Comparison of ENCODE assay signal across 18 cellular contexts in the genomic region with DNA sequence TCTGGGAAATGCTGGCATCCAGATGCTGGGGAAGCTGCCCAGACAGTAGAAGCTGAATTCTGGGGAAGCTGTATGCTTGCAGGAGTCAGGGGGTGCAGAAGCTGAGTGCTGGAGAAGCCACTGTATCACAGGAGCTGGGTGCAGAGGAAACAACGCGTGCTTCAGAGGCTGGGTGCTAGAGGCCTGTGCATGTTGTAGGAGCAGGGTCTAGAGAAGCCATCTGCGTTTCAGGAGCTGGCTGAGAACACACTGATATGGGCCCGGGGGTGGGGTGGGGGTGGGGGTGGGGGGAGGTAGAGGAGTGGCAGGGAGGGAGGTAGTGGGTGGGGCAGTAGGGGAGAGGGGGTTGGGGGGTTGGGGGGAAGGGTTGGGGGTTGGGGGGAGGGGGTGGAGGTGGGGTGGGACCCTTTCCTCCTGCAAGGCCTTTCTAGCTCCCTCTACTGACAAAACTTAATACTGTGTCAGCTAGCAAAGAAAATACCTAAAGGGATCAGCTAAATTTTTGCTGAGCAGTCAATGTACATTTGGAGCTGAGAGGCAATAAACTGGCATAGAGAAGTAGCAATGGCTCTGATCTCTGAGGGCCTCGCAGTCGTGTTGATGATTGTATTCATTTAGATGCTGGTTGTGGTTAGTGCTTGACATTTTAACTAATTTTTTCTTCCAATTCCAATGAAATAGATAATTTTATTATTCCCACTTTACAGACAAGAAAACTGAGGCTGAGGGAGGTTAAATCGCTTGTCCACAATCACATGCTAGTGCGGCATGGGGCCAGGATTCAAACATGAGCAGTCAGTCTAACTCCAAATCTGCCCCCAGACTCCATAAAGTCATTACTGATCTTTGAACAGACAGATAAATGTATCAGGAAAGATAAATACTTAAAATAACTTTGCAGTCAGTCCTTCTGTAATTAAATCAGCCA.
A peak's percentile ranks its signal among the peaks of the same experiment; 100 is the strongest.
DNase-seq lines count a peak whose midpoint lies in the region; ATAC-seq, FAIRE-seq and TF ChIP-seq lines count a peak whose summit lies in the region.
"Had no signal": no experiment of that assay in that cellular context is flagged by ENCODE, and none has a peak within 500 bp of the region (broad histone marks: within the 10 kb centered on the region; RNA-seq: fewer than 3 reads in every experiment).

No MANE protein-coding gene starts in this region.

- SMC1A ChIA-PET in GM12878 (lab: Charles Lee; ENCODE audit: uncharacterized antibody, unreplicated experiment) = no interaction called here

- H4K20me1 ChIP-seq in Loucy (ENCODE audit: insufficient read depth, low read length, poor library complexity, severe bottlenecking) (no peaks in the 10 kb centered on the region), GM12878 (ENCODE audit: control insufficient read depth, insufficient read depth) (no peaks in the 10 kb centered on the region), neural progenitor cell (ENCODE audit: low read depth) (no peaks in the 10 kb centered on the region)

- TF ChIP-seq POLR2A in GM12878 (IDR thresholded peaks at IDR 0.05; ENCODE audit: low read depth, low read length) = no peak

- H3K4me1 ChIP-seq in Loucy (ENCODE audit: insufficient read depth, low read length, poor library complexity, severe bottlenecking) (no peaks in the 10 kb centered on the region), GM12878 (ENCODE audit: control insufficient read depth, insufficient read depth, low read length) (no peaks in the 10 kb centered on the region), neural progenitor cell (peaks cover 13% of the 10 kb centered on the region)

- WGBS in GM12878 (ENCODE audit: insufficient coverage, insufficient replicate concordance, low lambda C conversion rate, missing lambda C conversion rate) = 30% methylated on average over 6 of the region's 8 CpGs

- no peak for ATAC-seq in GM12878
- no peak for ATAC-seq in activated CD8-positive, alpha-beta T cell treated with anti-CD3 and anti-CD28 coated beads, Interleukin-2, amount 10 ng/mL, durations not matched to agents 7 days and 5 days
- no peak for ATAC-seq in HG02840 (IDR thresholded peaks at IDR 0.05; ENCODE audit: low FRiP score, unreplicated experiment)
- no peak for ATAC-seq in HG03432 (IDR thresholded peaks at IDR 0.05; ENCODE audit: unreplicated experiment)

- no peaks in the 10 kb centered on the region for H3K79me2 ChIP-seq in Loucy (ENCODE audit: insufficient read depth, low read length)
- H3K79me2 ChIP-seq in GM12878 (ENCODE audit: control insufficient read depth, insufficient read depth, low read length) = no peaks in the 10 kb centered on the region
- no peaks in the 10 kb centered on the region for H3K79me2 ChIP-seq in neural progenitor cell (ENCODE audit: low read depth)

- H3K36me3 ChIP-seq in Loucy (ENCODE audit: insufficient read depth, low read length) = no peaks in the 10 kb centered on the region
- H3K36me3 ChIP-seq in GM12878 (ENCODE audit: control insufficient read depth in 2 of 2, insufficient read depth in 2 of 2, low read length in 1 of 2) = no peaks in the 10 kb centered on the region
- H3K36me3 ChIP-seq in neural progenitor cell = no peaks in the 10 kb centered on the region

- DNase-seq in DMS53 (lab: John Stamatoyannopoulos, UW) (peak; percentile 22), DMS53 treated with DMSO at 0.1 percent for 48 hours (lab: John Stamatoyannopoulos, UW; ENCODE audit: unreplicated experiment) (no peak), GM12878 (ENCODE audit: low read depth, low spot score) (peak; percentile 13), neural progenitor cell (ENCODE audit: low spot score) (no peak)
- DNase-seq in activated CD8-positive, alpha-beta T cell treated with anti-CD3 and anti-CD28 coated beads, Interleukin-2, amount 10 ng/mL, durations not matched to agents 7 days and 5 days = no peak
- DNase-seq: 8988T; activated CD4-positive, alpha-beta T cell treated with anti-CD3 and anti-CD28 coated beads for 1 hour; activated gamma-delta T cell treated with Interleukin-2 at 50 U/mL for 16 hours; amygdala; NCI-H1694; NCI-H345; trophoblast cell had no signal

- H3K9me2 ChIP-seq in Loucy (replicated peaks; ENCODE audit: low read depth, low read length) = no peaks in the 10 kb centered on the region

- H3K27me3 Mint-ChIP-seq in neural progenitor cell (ENCODE audit: insufficient read depth, low read depth) = peaks cover 3% of the 10 kb centered on the region
- no peaks in the 10 kb centered on the region for H3K27me3 Mint-ChIP-seq in activated CD8-positive, alpha-beta T cell treated with anti-CD3 and anti-CD28 coated beads, Interleukin-2, amount 10 ng/mL, durations not matched to agents 7 days and 5 days (ENCODE audit: low read depth)

- H3F3A ChIP-seq in Loucy (ENCODE audit: low read depth) (no peaks in the 10 kb centered on the region), neural progenitor cell (ENCODE audit: low read depth) (no peaks in the 10 kb centered on the region)

- H3K9ac ChIP-seq in Loucy (ENCODE audit: low read depth, low read length, poor library complexity, severe bottlenecking) (no peak overlapping the region), GM12878 (ENCODE audit: control insufficient read depth, insufficient read depth, low read length) (no peak overlapping the region), neural progenitor cell (no peak overlapping the region)

- no peak overlapping the region for H3K27ac Mint-ChIP-seq in neural progenitor cell
- no peak overlapping the region for H3K27ac Mint-ChIP-seq in activated CD8-positive, alpha-beta T cell treated with anti-CD3 and anti-CD28 coated beads, Interleukin-2, amount 10 ng/mL, durations not matched to agents 7 days and 5 days

- TF ChIP-seq RAD21 in GM12878 (IDR thresholded peaks at IDR 0.05; ENCODE audit: insufficient read depth, low read depth, low read length) = no peak

- H3K4me1 Mint-ChIP-seq in neural progenitor cell = peaks cover 25% of the 10 kb centered on the region
- peaks cover 2% of the 10 kb centered on the region for H3K4me1 Mint-ChIP-seq in activated CD8-positive, alpha-beta T cell treated with anti-CD3 and anti-CD28 coated beads, Interleukin-2, amount 10 ng/mL, durations not matched to agents 7 days and 5 days (ENCODE audit: low read depth)

- H3K36me3 Mint-ChIP-seq in neural progenitor cell = no peaks in the 10 kb centered on the region
- no peaks in the 10 kb centered on the region for H3K36me3 Mint-ChIP-seq in activated CD8-positive, alpha-beta T cell treated with anti-CD3 and anti-CD28 coated beads, Interleukin-2, amount 10 ng/mL, durations not matched to agents 7 days and 5 days (ENCODE audit: low read depth)

- CTCF ChIA-PET in GM12878 (lab: Yijun Ruan, JAX) = no interaction called here
- CTCF ChIA-PET in activated CD8-positive, alpha-beta T cell treated with anti-CD3 and anti-CD28 coated beads, Interleukin-2, amount 10 ng/mL, durations not matched to agents 7 days and 5 days (lab: Charles Lee) = interaction anchor here (0.7 to 2.6 kb wide), 9 partner anchors 8 to 227 kb away, joined by 3 to 7 read pairs (median 4); no protein-coding TSS in a partner anchor

- POLR2A ChIA-PET in GM12878 (lab: Charles Lee) = no interaction called here
- POLR2A ChIA-PET in activated CD8-positive, alpha-beta T cell treated with anti-CD3 and anti-CD28 coated beads, Interleukin-2, amount 10 ng/mL, durations not matched to agents 7 days and 5 days (lab: Charles Lee) = no interaction called here

- no peak for TF ChIP-seq EP300 in GM12878 (IDR thresholded peaks at IDR 0.05; ENCODE audit: borderline replicate concordance in 1 of 2, control insufficient read depth in 1 of 2, low read depth in 2 of 2, low read length in 2 of 2)

- no peak overlapping the region for H3K27ac ChIP-seq in GM12878 (ENCODE audit: control insufficient read depth, insufficient read depth)
- no peak overlapping the region for H3K27ac ChIP-seq in neural progenitor cell
- H3K27ac ChIP-seq: C4-2B had no signal

- intact Hi-C loops in GM12878 (cut with micrococcal nuclease; ENCODE audit: unreplicated experiment) = no loop called here

- no peaks in the 10 kb centered on the region for H3K27me3 ChIP-seq in Loucy (ENCODE audit: insufficient read depth, low read length, poor library complexity, severe bottlenecking)
- no peaks in the 10 kb centered on the region for H3K27me3 ChIP-seq in GM12878 (replicated peaks in 1 of 2; ENCODE audit: control insufficient read depth in 2 of 2, insufficient read depth in 2 of 2, low read length in 1 of 2)
- no peaks in the 10 kb centered on the region for H3K27me3 ChIP-seq in neural progenitor cell

- peak; percentile 42 for TF ChIP-seq CTCF in Loucy (conservative IDR thresholded peaks at IDR 0.05; ENCODE audit: low read length)
- TF ChIP-seq CTCF in GM12878 (IDR thresholded peaks at IDR 0.05 in 2 of 3, conservative IDR thresholded peaks at IDR 0.05 in 1 of 3; ENCODE audit: control insufficient read depth in 2 of 3, extremely low read depth in 1 of 3, insufficient read depth in 1 of 3, low read depth in 3 of 3, low read length in 3 of 3) = no peak; a peak in 1 of 6 replicates
- peak; percentile 40 for TF ChIP-seq CTCF in neural progenitor cell (IDR thresholded peaks at IDR 0.05)

- no peak for FAIRE-seq in GM12878 (lab: Jason Lieb, UNC)
- FAIRE-seq: endothelial cell of umbilical vein, RCC 7860 had no signal

- in situ Hi-C loops in GM12878 (cut with MboI) = no loop called here

- H3K9me3 ChIP-seq in Loucy (ENCODE audit: insufficient read depth, low read depth, low read length) (no peaks in the 10 kb centered on the region), GM12878 (replicated peaks; ENCODE audit: control insufficient read depth, insufficient read depth, low read length) (no peaks in the 10 kb centered on the region), neural progenitor cell (ENCODE audit: low read depth) (no peaks in the 10 kb centered on the region)

- H3K4me3 ChIP-seq in Loucy (ENCODE audit: low read length, poor library complexity, severe bottlenecking) = no peak overlapping the region
- H3K4me3 ChIP-seq in GM12878 = no peak overlapping the region
- no peak overlapping the region for H3K4me3 ChIP-seq in neural progenitor cell

- no peak overlapping the region for H3K4me3 Mint-ChIP-seq in neural progenitor cell
- no peak overlapping the region for H3K4me3 Mint-ChIP-seq in activated CD8-positive, alpha-beta T cell treated with anti-CD3 and anti-CD28 coated beads, Interleukin-2, amount 10 ng/mL, durations not matched to agents 7 days and 5 days

- H3K9me3 Mint-ChIP-seq in neural progenitor cell = no peaks in the 10 kb centered on the region
- H3K9me3 Mint-ChIP-seq in activated CD8-positive, alpha-beta T cell treated with anti-CD3 and anti-CD28 coated beads, Interleukin-2, amount 10 ng/mL, durations not matched to agents 7 days and 5 days (ENCODE audit: insufficient read depth) = no peaks in the 10 kb centered on the region

- BruUV-seq in GM12878 (replicated peaks; lab: Mats Ljungman, UMichigan) = no TSS peak

- no peak overlapping the region for H2AFZ ChIP-seq in Loucy (ENCODE audit: low read length)
- no peak overlapping the region for H2AFZ ChIP-seq in GM12878 (ENCODE audit: control insufficient read depth, low read depth, low read length)
- no peak overlapping the region for H2AFZ ChIP-seq in neural progenitor cell (replicated peaks)

- H3K4me2 ChIP-seq in Loucy (ENCODE audit: low read depth, low read length, poor library complexity, severe bottlenecking) = no peak overlapping the region
- H3K4me2 ChIP-seq in GM12878 (ENCODE audit: control insufficient read depth, insufficient read depth) = no peak overlapping the region
- H3K4me2 ChIP-seq in neural progenitor cell = no peak overlapping the region

- RAD21 ChIA-PET in GM12878 (lab: Charles Lee; ENCODE audit: unreplicated experiment) = no interaction called here

Comparison
In these comparisons a context has a peak if more than half of its experiments do, and no peak if none do; other contexts are left out.
1. DNase-seq: peak in DMS53 (single experiment) and GM12878 (single experiment); none in DMS53 treated with DMSO at 0.1 percent for 48 hours (single experiment), neural progenitor cell (single experiment) and activated CD8-positive, alpha-beta T cell treated with anti-CD3 and anti-CD28 coated beads, Interleukin-2, amount 10 ng/mL, durations not matched to agents 7 days and 5 days (single experiment).
2. CTCF ChIP-seq: peak in Loucy (single experiment) and neural progenitor cell (single experiment); none in GM12878 (0 of 3).